1 cellular context compared by ENCODE assay signal in genomic region chr12:85803231-85803630, GRCh38.
TF ChIP-seq lines count a peak whose summit lies in the region.

No MANE protein-coding gene starts in this region.

TF ChIP-seq in IMR-90, 13 proteins besides CTCF, POLR2A, EP300 and RAD21:
- peak; percentile 34; the same call in 1 of the 2 replicates for TF ChIP-seq CEBPB (IDR thresholded peaks at IDR 0.05; ENCODE audit: low read depth, low read length)
- no peak for TF ChIP-seq MXI1 (IDR thresholded peaks at IDR 0.05; ENCODE audit: borderline replicate concordance, low read depth, low read length)
- no peak for TF ChIP-seq FOS (IDR thresholded peaks at IDR 0.05; ENCODE audit: low read depth, low read length)
- no peak for TF ChIP-seq CHD1 (IDR thresholded peaks at IDR 0.05; ENCODE audit: low read depth, low read length)
